8 cellular contexts compared by ENCODE assay signal in genomic region chr4:90127223-90127705, GRCh38. TPM values are rescaled to one million over a fixed set of nuclear protein-coding genes. Genes with fewer than 3 reads are reported as not detected.
DNase-seq lines count a peak whose midpoint lies in the region; TF ChIP-seq lines count a peak whose summit lies in the region.

Gene CCSER1 (plus strand): TSS chr4:90127394.

- H2BK5ac ChIP-seq in H9 (ENCODE audit: insufficient read length, low read length), result no peak within 1 kb of the TSS

- no peak within 1 kb of the TSS for H2AK5ac ChIP-seq in H9 (ENCODE audit: insufficient read length, low read length)

- no peak within 1 kb of the TSS for H3T11ph ChIP-seq in H9 (ENCODE audit: low read length)

- intact Hi-C loops in spleen (cut with DNase I; ENCODE audit: low total_unique reads), result no loop called here

- H3K27me3 Mint-ChIP-seq in H9 (ENCODE audit: low read depth), result peaks cover 43% of the 10 kb centered on the region
- H3K27me3 Mint-ChIP-seq in chondrocyte (ENCODE audit: low read depth), result peaks cover 50% of the 10 kb centered on the region

- no peaks in the 10 kb centered on the region; the same call in 1 of the 2 replicates for H3K27me3 ChIP-seq in H9 (ENCODE audit: insufficient read depth, low read length)
- peaks cover 0 to 31% (median 0%) of the 10 kb centered on the region in 7 donors for H3K27me3 ChIP-seq in spleen (replicated peaks in 1 of 7)

- H4K5ac ChIP-seq in H9 (ENCODE audit: insufficient read length, low read depth, low read length), result no peak within 1 kb of the TSS

- no peak within 1 kb of the TSS for H3K18ac ChIP-seq in H9 (ENCODE audit: insufficient read length, low read depth, low read length)

- H3K4me3 ChIP-seq in spleen, result peak within 1 kb of the TSS; percentile 36 to 81 (median 62)

- no peak within 1 kb of the TSS for H3K4ac ChIP-seq in H9 (ENCODE audit: low read depth, low read length)

- H3K14ac ChIP-seq in H9 (ENCODE audit: insufficient read depth, low read length), result peak within 1 kb of the TSS; percentile 63; the same call in 1 of the 2 replicates

- H4K20me1 ChIP-seq in H9 (ENCODE audit: control insufficient read depth, insufficient read depth, insufficient read length), result no peaks in the 10 kb centered on the region

- WGBS in H9 (ENCODE audit: extremely low coverage, insufficient read length, low lambda C conversion rate), result no CpG with 5 or more reads among the region's 35 CpGs
- WGBS in spleen, 5 donors, result 0 to 1% (median 1%) methylated on average over 30 to 35 of the region's 35 CpGs

- no peak within 1 kb of the TSS for H2BK120ac ChIP-seq in H9 (ENCODE audit: low read depth, low read length, poor library complexity, severe bottlenecking)

- no peaks in the 10 kb centered on the region for H3K79me2 ChIP-seq in H9 (ENCODE audit: insufficient read depth, low read length)

- no peak within 1 kb of the TSS for H2BK20ac ChIP-seq in H9 (ENCODE audit: low read depth, low read length, poor library complexity, severe bottlenecking)

- no peak within 1 kb of the TSS for H2AFZ ChIP-seq in H9 (ENCODE audit: low read length)

- no peak within 1 kb of the TSS for H2BK12ac ChIP-seq in H9 (ENCODE audit: insufficient read length, low read depth, low read length)

- H3K23me2 ChIP-seq in H9 (ENCODE audit: insufficient read length, low read depth, low read length, poor library complexity, severe bottlenecking), result peaks cover 16% of the 10 kb centered on the region

- no peaks in the 10 kb centered on the region for H3K36me3 ChIP-seq in spleen

- no peak within 1 kb of the TSS for H3K27ac ChIP-seq in H9 (ENCODE audit: insufficient read length, low read depth, low read length)
- peak within 1 kb of the TSS; percentile 50 to 90 (median 85) for H3K27ac ChIP-seq in spleen

- peak within 1 kb of the TSS; percentile 0 for H3K9ac ChIP-seq in H9 (ENCODE audit: extremely low read depth, insufficient read length, low read length)

- H3K4me3 Mint-ChIP-seq in H9, result peak within 1 kb of the TSS; percentile 83 to 92
- peak within 1 kb of the TSS; percentile 97 for H3K4me3 Mint-ChIP-seq in chondrocyte (ENCODE audit: unreplicated experiment)

- DNase-seq in H9 (peak; percentile 61), NCI-H1092 (lab: John Stamatoyannopoulos, UW) (peak; percentile 47), UCSD-AML1 (lab: John Stamatoyannopoulos, UW; ENCODE audit: unreplicated experiment) (peak; percentile 53), chondrocyte (ENCODE audit: low spot score) (no peak), kidney glomerular epithelial cell (lab: John Stamatoyannopoulos, UW) (peak; percentile 75), spleen (peak; percentile 95), NCI-H2107 treated with DMSO at 0.1 percent for 48 hours (lab: John Stamatoyannopoulos, UW; ENCODE audit: unreplicated experiment) (no peak)

- TF ChIP-seq POLR2A in GM10847 (IDR thresholded peaks at IDR 0.05; ENCODE audit: extremely low read depth, insufficient read length) (peak; percentile 95), spleen (IDR thresholded peaks at IDR 0.05) (peak; percentile 72 to 98 (median 92))

- H3K4me1 ChIP-seq in H9 (ENCODE audit: insufficient read depth, low read length) (peaks cover 7% of the 10 kb centered on the region), spleen (peaks cover 0 to 38% (median 25%) of the 10 kb centered on the region in 6 donors)

- H3K9me3 ChIP-seq in H9 (ENCODE audit: control insufficient read depth, low read depth, low read length), result no peaks in the 10 kb centered on the region
- H3K9me3 ChIP-seq in spleen, result no peaks in the 10 kb centered on the region

- TF ChIP-seq CTCF in H9 (conservative IDR thresholded peaks at IDR 0.05) (no peak), chondrocyte (IDR thresholded peaks at IDR 0.05) (no peak), spleen (IDR thresholded peaks at IDR 0.05 in 8 of 11, conservative IDR thresholded peaks at IDR 0.05 in 3 of 11) (no peak)

- H3K36me3 Mint-ChIP-seq in H9 (ENCODE audit: insufficient read depth in 1 of 3, low read depth in 3 of 3) (no peaks in the 10 kb centered on the region), chondrocyte (ENCODE audit: low read depth) (no peaks in the 10 kb centered on the region)

- no peak within 1 kb of the TSS for H3K56ac ChIP-seq in H9 (ENCODE audit: insufficient read length, low read depth, low read length)

- no peak within 1 kb of the TSS for H3K23ac ChIP-seq in H9 (ENCODE audit: insufficient read length, low read depth, low read length)

- no peak within 1 kb of the TSS for H4K8ac ChIP-seq in H9 (replicated peaks; ENCODE audit: insufficient read length, low read depth, low read length)

- H3K4me2 ChIP-seq in H9 (ENCODE audit: insufficient read depth, insufficient read length, low read length), result peak within 1 kb of the TSS; percentile 86

- H4K91ac ChIP-seq in H9 (ENCODE audit: insufficient read length, low read depth, low read length), result no peak within 1 kb of the TSS

- no peak within 1 kb of the TSS for H3K27ac Mint-ChIP-seq in H9
- peak within 1 kb of the TSS; percentile 45 for H3K27ac Mint-ChIP-seq in chondrocyte (ENCODE audit: unreplicated experiment)

- H3K4me1 Mint-ChIP-seq in H9, result peaks cover 23 to 24% of the 10 kb centered on the region in 2 experiments
- H3K4me1 Mint-ChIP-seq in chondrocyte (ENCODE audit: low read depth), result peaks cover 15% of the 10 kb centered on the region

- H3K79me1 ChIP-seq in H9 (ENCODE audit: insufficient read depth, low read depth, low read length, poor library complexity, severe bottlenecking), result no peaks in the 10 kb centered on the region

- H2BK15ac ChIP-seq in H9 (ENCODE audit: low read depth, low read length), result no peak within 1 kb of the TSS

- H3K9me3 Mint-ChIP-seq in H9 (no peaks in the 10 kb centered on the region), chondrocyte (ENCODE audit: low read depth) (no peaks in the 10 kb centered on the region)

RNA-seq across cellular contexts. Expression of gene CCSER1, which starts in this region (rescaled TPM):
- total RNA-seq in H9 (2021) (0.37 and 0.57 TPM in 2 replicates), chondrocyte (0.24 TPM in 1 of 3 replicates, not detected in the others), spleen (10 to 100 TPM; 18.4 to 30.4 (median 22.8) TPM)
- polyA plus RNA-seq in spleen, result 1 to 10 TPM; 1.3 to 3.2 (median 2.6) TPM

Comparison
In these comparisons a context has a peak if more than half of its experiments do, and no peak if none do; other contexts are left out.
1. RNA of gene CCSER1 (total RNA-seq): 18.4 to 30.4 TPM in spleen; 0.37 to 0.57 TPM in H9 and 0.24 TPM in chondrocyte; every median in the first group is over 10 times any median in the second.
2. Peak in DNase-seq, H3K9ac ChIP-seq and H3K4me2 ChIP-seq in H9; RNA of the gene not detected or under 1 TPM.
3. DNase-seq: peak in NCI-H1092 (single experiment), UCSD-AML1 (single experiment), kidney glomerular epithelial cell (single experiment) and spleen (single experiment); none in chondrocyte (single experiment) and NCI-H2107 treated with DMSO at 0.1 percent for 48 hours (single experiment).